ENCODE assay signal across 1 cellular context in the genomic region with DNA sequence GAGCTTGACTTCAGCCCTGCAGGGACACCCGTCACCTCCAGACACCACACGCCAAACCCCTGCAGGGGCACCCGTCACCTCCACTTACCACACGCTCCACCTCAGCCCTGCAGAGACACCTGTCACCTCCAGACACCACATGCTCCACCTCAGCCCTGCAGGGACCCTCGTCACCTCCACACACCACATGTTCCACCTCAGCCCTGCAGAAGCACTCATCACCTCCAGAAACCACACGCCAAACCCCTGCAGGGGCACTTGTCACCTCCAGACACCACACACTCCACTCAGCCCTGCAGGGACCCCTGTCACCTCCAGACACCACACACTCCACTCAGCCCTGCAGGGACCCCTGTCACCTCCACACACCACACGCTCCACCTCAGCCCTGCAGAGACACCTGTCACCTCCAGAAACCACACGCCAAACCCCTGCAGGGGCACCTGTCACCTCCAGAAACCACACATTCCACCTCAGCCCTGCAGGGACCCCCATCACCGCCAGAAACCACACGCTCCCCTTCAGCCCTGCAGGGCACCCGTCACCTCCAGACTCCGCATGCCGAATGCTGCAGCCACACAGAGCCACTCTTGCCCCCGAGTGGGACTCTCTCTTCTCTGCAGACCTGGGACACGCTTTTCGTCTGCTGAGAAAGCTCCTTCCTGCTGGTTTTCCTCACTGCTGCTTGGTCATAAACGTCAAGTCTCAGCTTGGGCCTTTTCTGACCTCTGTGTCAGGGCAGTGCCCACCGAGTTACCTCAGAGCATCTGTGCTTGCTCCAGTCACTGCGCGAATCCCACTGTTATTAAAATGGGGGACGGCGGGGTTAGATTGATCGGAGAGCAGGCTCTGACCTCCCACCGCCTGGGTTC.
TF ChIP-seq lines count a peak whose summit lies in the region.

No MANE protein-coding gene starts in this region.

TF ChIP-seq in H1, 55 proteins besides CTCF, POLR2A, EP300 and RAD21:
- no peak for TF ChIP-seq RFX5 (IDR thresholded peaks at IDR 0.05; ENCODE audit: borderline replicate concordance, low read depth, low read length)
- no peak for TF ChIP-seq BRCA1 (IDR thresholded peaks at IDR 0.05; ENCODE audit: low read depth, low read length)
- no peak for TF ChIP-seq CHD2 (IDR thresholded peaks at IDR 0.05; ENCODE audit: low read length)
- TF ChIP-seq ZNF274 (IDR thresholded peaks at IDR 0.05; ENCODE audit: borderline replicate concordance, extremely low read depth, low read length), result no peak
- no peak for TF ChIP-seq MAFK (IDR thresholded peaks at IDR 0.05; ENCODE audit: low read depth, low read length)
- no peak for TF ChIP-seq SP4 (IDR thresholded peaks at IDR 0.05; ENCODE audit: low read length)
- no peak for TF ChIP-seq CEBPB (IDR thresholded peaks at IDR 0.05; ENCODE audit: low read depth, low read length)
- TF ChIP-seq CBX8 (IDR thresholded peaks at IDR 0.05; ENCODE audit: borderline replicate concordance, low read depth, low read length), result no peak
- TF ChIP-seq, protein P1, sequence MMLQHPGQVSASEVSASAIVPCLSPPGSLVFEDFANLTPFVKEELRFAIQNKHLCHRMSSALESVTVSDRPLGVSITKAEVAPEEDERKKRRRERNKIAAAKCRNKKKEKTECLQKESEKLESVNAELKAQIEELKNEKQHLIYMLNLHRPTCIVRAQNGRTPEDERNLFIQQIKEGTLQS (IDR thresholded peaks at IDR 0.05; ENCODE audit: insufficient read depth, low read depth, low read length), result no peak
- TF ChIP-seq FOSL1 (IDR thresholded peaks at IDR 0.05; ENCODE audit: insufficient read depth, low read depth, low read length), result no peak
- TF ChIP-seq SIN3A (conservative IDR thresholded peaks at IDR 0.05 in 1 of 2, IDR thresholded peaks at IDR 0.05 in 1 of 2; ENCODE audit: low read depth in 1 of 2, low read length in 2 of 2), result no peak
- TF ChIP-seq POU5F1 (IDR thresholded peaks at IDR 0.05; ENCODE audit: low read depth, low read length), result no peak
- TF ChIP-seq, protein P2, sequence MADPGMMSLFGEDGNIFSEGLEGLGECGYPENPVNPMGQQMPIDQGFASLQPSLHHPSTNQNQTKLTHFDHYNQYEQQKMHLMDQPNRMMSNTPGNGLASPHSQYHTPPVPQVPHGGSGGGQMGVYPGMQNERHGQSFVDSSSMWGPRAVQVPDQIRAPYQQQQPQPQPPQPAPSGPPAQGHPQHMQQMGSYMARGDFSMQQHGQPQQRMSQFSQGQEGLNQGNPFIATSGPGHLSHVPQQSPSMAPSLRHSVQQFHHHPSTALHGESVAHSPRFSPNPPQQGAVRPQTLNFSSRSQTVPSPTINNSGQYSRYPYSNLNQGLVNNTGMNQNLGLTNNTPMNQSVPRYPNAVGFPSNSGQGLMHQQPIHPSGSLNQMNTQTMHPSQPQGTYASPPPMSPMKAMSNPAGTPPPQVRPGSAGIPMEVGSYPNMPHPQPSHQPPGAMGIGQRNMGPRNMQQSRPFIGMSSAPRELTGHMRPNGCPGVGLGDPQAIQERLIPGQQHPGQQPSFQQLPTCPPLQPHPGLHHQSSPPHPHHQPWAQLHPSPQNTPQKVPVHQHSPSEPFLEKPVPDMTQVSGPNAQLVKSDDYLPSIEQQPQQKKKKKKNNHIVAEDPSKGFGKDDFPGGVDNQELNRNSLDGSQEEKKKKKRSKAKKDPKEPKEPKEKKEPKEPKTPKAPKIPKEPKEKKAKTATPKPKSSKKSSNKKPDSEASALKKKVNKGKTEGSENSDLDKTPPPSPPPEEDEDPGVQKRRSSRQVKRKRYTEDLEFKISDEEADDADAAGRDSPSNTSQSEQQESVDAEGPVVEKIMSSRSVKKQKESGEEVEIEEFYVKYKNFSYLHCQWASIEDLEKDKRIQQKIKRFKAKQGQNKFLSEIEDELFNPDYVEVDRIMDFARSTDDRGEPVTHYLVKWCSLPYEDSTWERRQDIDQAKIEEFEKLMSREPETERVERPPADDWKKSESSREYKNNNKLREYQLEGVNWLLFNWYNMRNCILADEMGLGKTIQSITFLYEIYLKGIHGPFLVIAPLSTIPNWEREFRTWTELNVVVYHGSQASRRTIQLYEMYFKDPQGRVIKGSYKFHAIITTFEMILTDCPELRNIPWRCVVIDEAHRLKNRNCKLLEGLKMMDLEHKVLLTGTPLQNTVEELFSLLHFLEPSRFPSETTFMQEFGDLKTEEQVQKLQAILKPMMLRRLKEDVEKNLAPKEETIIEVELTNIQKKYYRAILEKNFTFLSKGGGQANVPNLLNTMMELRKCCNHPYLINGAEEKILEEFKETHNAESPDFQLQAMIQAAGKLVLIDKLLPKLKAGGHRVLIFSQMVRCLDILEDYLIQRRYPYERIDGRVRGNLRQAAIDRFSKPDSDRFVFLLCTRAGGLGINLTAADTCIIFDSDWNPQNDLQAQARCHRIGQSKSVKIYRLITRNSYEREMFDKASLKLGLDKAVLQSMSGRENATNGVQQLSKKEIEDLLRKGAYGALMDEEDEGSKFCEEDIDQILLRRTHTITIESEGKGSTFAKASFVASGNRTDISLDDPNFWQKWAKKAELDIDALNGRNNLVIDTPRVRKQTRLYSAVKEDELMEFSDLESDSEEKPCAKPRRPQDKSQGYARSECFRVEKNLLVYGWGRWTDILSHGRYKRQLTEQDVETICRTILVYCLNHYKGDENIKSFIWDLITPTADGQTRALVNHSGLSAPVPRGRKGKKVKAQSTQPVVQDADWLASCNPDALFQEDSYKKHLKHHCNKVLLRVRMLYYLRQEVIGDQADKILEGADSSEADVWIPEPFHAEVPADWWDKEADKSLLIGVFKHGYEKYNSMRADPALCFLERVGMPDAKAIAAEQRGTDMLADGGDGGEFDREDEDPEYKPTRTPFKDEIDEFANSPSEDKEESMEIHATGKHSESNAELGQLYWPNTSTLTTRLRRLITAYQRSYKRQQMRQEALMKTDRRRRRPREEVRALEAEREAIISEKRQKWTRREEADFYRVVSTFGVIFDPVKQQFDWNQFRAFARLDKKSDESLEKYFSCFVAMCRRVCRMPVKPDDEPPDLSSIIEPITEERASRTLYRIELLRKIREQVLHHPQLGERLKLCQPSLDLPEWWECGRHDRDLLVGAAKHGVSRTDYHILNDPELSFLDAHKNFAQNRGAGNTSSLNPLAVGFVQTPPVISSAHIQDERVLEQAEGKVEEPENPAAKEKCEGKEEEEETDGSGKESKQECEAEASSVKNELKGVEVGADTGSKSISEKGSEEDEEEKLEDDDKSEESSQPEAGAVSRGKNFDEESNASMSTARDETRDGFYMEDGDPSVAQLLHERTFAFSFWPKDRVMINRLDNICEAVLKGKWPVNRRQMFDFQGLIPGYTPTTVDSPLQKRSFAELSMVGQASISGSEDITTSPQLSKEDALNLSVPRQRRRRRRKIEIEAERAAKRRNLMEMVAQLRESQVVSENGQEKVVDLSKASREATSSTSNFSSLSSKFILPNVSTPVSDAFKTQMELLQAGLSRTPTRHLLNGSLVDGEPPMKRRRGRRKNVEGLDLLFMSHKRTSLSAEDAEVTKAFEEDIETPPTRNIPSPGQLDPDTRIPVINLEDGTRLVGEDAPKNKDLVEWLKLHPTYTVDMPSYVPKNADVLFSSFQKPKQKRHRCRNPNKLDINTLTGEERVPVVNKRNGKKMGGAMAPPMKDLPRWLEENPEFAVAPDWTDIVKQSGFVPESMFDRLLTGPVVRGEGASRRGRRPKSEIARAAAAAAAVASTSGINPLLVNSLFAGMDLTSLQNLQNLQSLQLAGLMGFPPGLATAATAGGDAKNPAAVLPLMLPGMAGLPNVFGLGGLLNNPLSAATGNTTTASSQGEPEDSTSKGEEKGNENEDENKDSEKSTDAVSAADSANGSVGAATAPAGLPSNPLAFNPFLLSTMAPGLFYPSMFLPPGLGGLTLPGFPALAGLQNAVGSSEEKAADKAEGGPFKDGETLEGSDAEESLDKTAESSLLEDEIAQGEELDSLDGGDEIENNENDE (IDR thresholded peaks at IDR 0.05; ENCODE audit: insufficient replicate concordance, low read length), result no peak
- no peak for TF ChIP-seq HDAC2 (IDR thresholded peaks at IDR 0.05; ENCODE audit: borderline replicate concordance in 1 of 2, low read depth in 2 of 2, low read length in 2 of 2)
- TF ChIP-seq RNF2 (IDR thresholded peaks at IDR 0.05; ENCODE audit: borderline replicate concordance, low read depth, low read length, missing control alignments, poor library complexity, severe bottlenecking), result no peak
- TF ChIP-seq PHF8 (conservative IDR thresholded peaks at IDR 0.05; ENCODE audit: low read depth, low read length), result no peak
- TF ChIP-seq, protein P3, sequence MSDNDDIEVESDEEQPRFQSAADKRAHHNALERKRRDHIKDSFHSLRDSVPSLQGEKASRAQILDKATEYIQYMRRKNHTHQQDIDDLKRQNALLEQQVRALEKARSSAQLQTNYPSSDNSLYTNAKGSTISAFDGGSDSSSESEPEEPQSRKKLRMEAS (IDR thresholded peaks at IDR 0.05), result no peak
- TF ChIP-seq, protein P4, sequence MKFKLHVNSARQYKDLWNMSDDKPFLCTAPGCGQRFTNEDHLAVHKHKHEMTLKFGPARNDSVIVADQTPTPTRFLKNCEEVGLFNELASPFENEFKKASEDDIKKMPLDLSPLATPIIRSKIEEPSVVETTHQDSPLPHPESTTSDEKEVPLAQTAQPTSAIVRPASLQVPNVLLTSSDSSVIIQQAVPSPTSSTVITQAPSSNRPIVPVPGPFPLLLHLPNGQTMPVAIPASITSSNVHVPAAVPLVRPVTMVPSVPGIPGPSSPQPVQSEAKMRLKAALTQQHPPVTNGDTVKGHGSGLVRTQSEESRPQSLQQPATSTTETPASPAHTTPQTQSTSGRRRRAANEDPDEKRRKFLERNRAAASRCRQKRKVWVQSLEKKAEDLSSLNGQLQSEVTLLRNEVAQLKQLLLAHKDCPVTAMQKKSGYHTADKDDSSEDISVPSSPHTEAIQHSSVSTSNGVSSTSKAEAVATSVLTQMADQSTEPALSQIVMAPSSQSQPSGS (IDR thresholded peaks at IDR 0.05; ENCODE audit: low read length), result no peak
- TF ChIP-seq, protein P5, sequence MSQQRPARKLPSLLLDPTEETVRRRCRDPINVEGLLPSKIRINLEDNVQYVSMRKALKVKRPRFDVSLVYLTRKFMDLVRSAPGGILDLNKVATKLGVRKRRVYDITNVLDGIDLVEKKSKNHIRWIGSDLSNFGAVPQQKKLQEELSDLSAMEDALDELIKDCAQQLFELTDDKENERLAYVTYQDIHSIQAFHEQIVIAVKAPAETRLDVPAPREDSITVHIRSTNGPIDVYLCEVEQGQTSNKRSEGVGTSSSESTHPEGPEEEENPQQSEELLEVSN (IDR thresholded peaks at IDR 0.05), result no peak
- no peak for TF ChIP-seq CBX5 (IDR thresholded peaks at IDR 0.05; ENCODE audit: low read depth, low read length)
